ENCODE assay signal across 19 cellular contexts in the genomic region with DNA sequence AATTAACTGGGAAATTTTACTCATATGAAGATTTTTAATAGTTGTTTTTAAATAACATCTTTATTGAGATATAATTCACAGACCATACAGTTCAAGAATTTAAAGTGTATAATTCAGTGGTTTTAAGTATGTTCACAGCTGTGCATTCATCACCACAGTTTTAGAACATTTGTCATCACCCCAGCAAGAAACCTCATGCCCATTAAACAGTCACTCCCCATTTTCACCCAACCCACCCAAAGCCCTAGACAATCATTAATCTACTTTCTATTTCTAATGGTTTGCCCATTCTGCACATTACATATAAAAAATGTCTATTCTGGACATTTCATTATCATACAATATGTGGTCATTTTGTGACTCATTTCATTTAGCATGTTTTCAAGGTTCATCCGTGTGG. TPM values are rescaled to one million over a fixed set of nuclear protein-coding genes. Genes with fewer than 3 reads are reported as not detected.
A peak's percentile ranks its signal among the peaks of the same experiment; 100 is the strongest.
DNase-seq lines count a peak whose midpoint lies in the region; ATAC-seq and TF ChIP-seq lines count a peak whose summit lies in the region.
"Had no signal": no experiment of that assay in that cellular context is flagged by ENCODE, and none has a peak within 500 bp of the region (broad histone marks: within the 10 kb centered on the region; RNA-seq: fewer than 3 reads in every experiment).

No MANE protein-coding gene starts in this region.

- H3K27me3 ChIP-seq in CD8-positive, alpha-beta memory T cell (ENCODE audit: insufficient read depth, low read length, poor library complexity, severe bottlenecking): no peaks in the 10 kb centered on the region
- H3K27me3 ChIP-seq: esophagus squamous epithelium, MG63 had no signal

- H3K4me3 ChIP-seq in CD8-positive, alpha-beta memory T cell (ENCODE audit: low read length): no peak overlapping the region
- H3K4me3 ChIP-seq: esophagus squamous epithelium, MG63 had no signal

- no peak overlapping the region for H3K27ac ChIP-seq in CD8-positive, alpha-beta memory T cell (ENCODE audit: low read depth, low read length)
- H3K27ac ChIP-seq: esophagus squamous epithelium had no signal

- peaks cover 0 to 2% of the 10 kb centered on the region in 2 donors for H3K27me3 Mint-ChIP-seq in CD8-positive, alpha-beta memory T cell
- H3K27me3 Mint-ChIP-seq in activated CD8-positive, alpha-beta T cell treated with anti-CD3 and anti-CD28 coated beads for 36 hours: no peaks in the 10 kb centered on the region
- peaks cover 2 to 6% (median 3%) of the 10 kb centered on the region in 3 donors for H3K27me3 Mint-ChIP-seq in immature natural killer cell (ENCODE audit: low read depth in 3 of 3)

- H3K4me1 ChIP-seq in CD8-positive, alpha-beta memory T cell (ENCODE audit: insufficient read depth, low read length): peaks cover 18% of the 10 kb centered on the region

- intact Hi-C loops in activated CD8-positive, alpha-beta T cell treated with anti-CD3 and anti-CD28 coated beads for 36 hours (cut with micrococcal nuclease): no loop called here

- ATAC-seq in activated CD8-positive, alpha-beta T cell treated with anti-CD3 and anti-CD28 coated beads for 36 hours: no peak
- no peak for ATAC-seq in GM21723 (IDR thresholded peaks at IDR 0.05; ENCODE audit: unreplicated experiment)
- ATAC-seq: sciatic nerve had no signal

- CTCF ChIA-PET in CD8-positive, alpha-beta memory T cell (lab: Charles Lee): no interaction called here
- CTCF ChIA-PET in activated CD8-positive, alpha-beta T cell treated with anti-CD3 and anti-CD28 coated beads for 36 hours (lab: Charles Lee): no interaction called here

- no peak for TF ChIP-seq CTCF in activated CD8-positive, alpha-beta T cell treated with anti-CD3 and anti-CD28 coated beads for 36 hours (IDR thresholded peaks at IDR 0.05)

- no peaks in the 10 kb centered on the region for H3K9me3 ChIP-seq in CD8-positive, alpha-beta memory T cell (ENCODE audit: low read length)
- H3K9me3 ChIP-seq: MG63 had no signal

- peak overlapping the region in 2 of 8 donors; percentile 16 to 64 for H3K27ac Mint-ChIP-seq in CD8-positive, alpha-beta memory T cell
- no peak overlapping the region for H3K27ac Mint-ChIP-seq in activated CD8-positive, alpha-beta T cell treated with anti-CD3 and anti-CD28 coated beads for 36 hours
- peak overlapping the region in 1 of 6 donors; percentile 97 for H3K27ac Mint-ChIP-seq in immature natural killer cell

- POLR2A ChIA-PET in CD8-positive, alpha-beta memory T cell (lab: Charles Lee): no interaction called here
- POLR2A ChIA-PET in activated CD8-positive, alpha-beta T cell treated with anti-CD3 and anti-CD28 coated beads for 36 hours (lab: Charles Lee): no interaction called here

- in situ Hi-C loops in ACHN (cut with HindIII; ENCODE audit: low pct_ligation_motif_present, low pct_unique_long_range_greater_than_20kb, low sequenced_read_pairs): no loop called here

- H3K4me1 Mint-ChIP-seq in CD8-positive, alpha-beta memory T cell: peaks cover 46 to 79% (median 58%) of the 10 kb centered on the region in 3 donors
- H3K4me1 Mint-ChIP-seq in activated CD8-positive, alpha-beta T cell treated with anti-CD3 and anti-CD28 coated beads for 36 hours (ENCODE audit: low read depth): peaks cover 53% of the 10 kb centered on the region
- peaks cover 51 to 85% of the 10 kb centered on the region in 2 donors for H3K4me1 Mint-ChIP-seq in immature natural killer cell

- H3K9me3 Mint-ChIP-seq in CD8-positive, alpha-beta memory T cell: peaks cover 0 to 4% (median 0%) of the 10 kb centered on the region in 5 donors
- H3K9me3 Mint-ChIP-seq in activated CD8-positive, alpha-beta T cell treated with anti-CD3 and anti-CD28 coated beads for 36 hours: peaks cover 9% of the 10 kb centered on the region
- peaks cover 0 to 1% (median 0%) of the 10 kb centered on the region in 6 donors for H3K9me3 Mint-ChIP-seq in immature natural killer cell

- H3K4me3 Mint-ChIP-seq in CD8-positive, alpha-beta memory T cell: peak overlapping the region in 5 of 7 donors; percentile 2 to 89 (median 49)
- H3K4me3 Mint-ChIP-seq in activated CD8-positive, alpha-beta T cell treated with anti-CD3 and anti-CD28 coated beads for 36 hours: peak overlapping the region; percentile 99
- H3K4me3 Mint-ChIP-seq in immature natural killer cell: peak overlapping the region; percentile 0 to 60 (median 34)

- peak; percentile 39 for DNase-seq in ACHN
- DNase-seq in CD8-positive, alpha-beta memory T cell: no peak
- DNase-seq in activated CD8-positive, alpha-beta T cell treated with anti-CD3 and anti-CD28 coated beads for 36 hours: no peak
- DNase-seq in immature natural killer cell: no peak
- no peak for DNase-seq in NCI-H1436 treated with DMSO at 0.1 percent for 48 hours (lab: John Stamatoyannopoulos, UW)
- DNase-seq in NK-92 (lab: John Stamatoyannopoulos, UW; ENCODE audit: unreplicated experiment): no peak
- DNase-seq: activated CD4-positive, alpha-beta T cell treated with anti-CD3 and anti-CD28 coated beads, Interleukin-2, amount 50 U/mL, for 1 hour; activated effector memory CD4-positive, alpha-beta T cell treated with anti-CD3 and anti-CD28 coated beads, Interleukin-2, amount 50 U/mL, for 16 hours; AML-193; dermis blood vessel endothelial cell; DMS 273 treated with DMSO at 0.1 percent for 48 hours; esophagus squamous epithelium; mesendoderm; MG63; NCI-H1930; NCI-H510A; SHP77 had no signal

- peaks cover 0 to 12% (median 0%) of the 10 kb centered on the region in 3 donors for H3K36me3 Mint-ChIP-seq in CD8-positive, alpha-beta memory T cell
- peaks cover 52% of the 10 kb centered on the region for H3K36me3 Mint-ChIP-seq in activated CD8-positive, alpha-beta T cell treated with anti-CD3 and anti-CD28 coated beads for 36 hours (ENCODE audit: low read depth)
- H3K36me3 Mint-ChIP-seq in immature natural killer cell: no peaks in the 10 kb centered on the region

- H3K36me3 ChIP-seq in CD8-positive, alpha-beta memory T cell (ENCODE audit: insufficient read depth, low read length): no peaks in the 10 kb centered on the region
- H3K36me3 ChIP-seq: esophagus squamous epithelium, MG63 had no signal

RNA-seq across cellular contexts. Expression of a gene that starts 2.8 kb away (rescaled TPM):
- total RNA-seq in CD8-positive, alpha-beta memory T cell: 10 to 100 TPM; 17.1 to 17.4 TPM
- polyA plus RNA-seq in CD8-positive, alpha-beta memory T cell: 19.6 TPM
- total RNA-seq in activated CD8-positive, alpha-beta T cell treated with anti-CD3 and anti-CD28 coated beads for 36 hours: 10 to 100 TPM; 84.8 to 85.3 TPM
- polyA plus RNA-seq in immature natural killer cell: 10 to 100 TPM; 19.3 to 25.0 (median 22.2) TPM

Comparison
In these comparisons a context has a peak if more than half of its experiments do, and no peak if none do; other contexts are left out.
1. H3K4me3 Mint-ChIP-seq: peak in every context shown above with its lines; median percentile 99 in activated CD8-positive, alpha-beta T cell treated with anti-CD3 and anti-CD28 coated beads for 36 hours; 49 in CD8-positive, alpha-beta memory T cell; 34 in immature natural killer cell.
2. RNA of a gene that starts 2.8 kb away (total RNA-seq): 84.8 to 85.3 TPM in activated CD8-positive, alpha-beta T cell treated with anti-CD3 and anti-CD28 coated beads for 36 hours; 17.1 to 17.4 TPM in CD8-positive, alpha-beta memory T cell; every median in the first group is over 4 times any median in the second.